24 cellular contexts compared by ENCODE assay signal in genomic region chr18:58596265-58596681, GRCh38. TPM values are rescaled to one million over a fixed set of nuclear protein-coding genes. Genes with fewer than 3 reads are reported as not detected.
DNase-seq lines count a peak whose midpoint lies in the region; ATAC-seq and TF ChIP-seq lines count a peak whose summit lies in the region.
"Had no signal": no experiment of that assay in that cellular context is flagged by ENCODE, and none has a peak within 500 bp of the region (broad histone marks: within the 10 kb centered on the region; RNA-seq: fewer than 3 reads in every experiment).

No MANE protein-coding gene starts in this region.

- peaks cover 39% of the 10 kb centered on the region in 2 donors for H3K4me1 ChIP-seq in gastrocnemius medialis
- no peaks in the 10 kb centered on the region for H3K4me1 ChIP-seq in endodermal cell (ENCODE audit: control insufficient read depth, insufficient read depth, low read length)
- H3K4me1 ChIP-seq: ascending aorta, upper lobe of left lung had no signal

- ATAC-seq in memory B cell (ENCODE audit: low read depth) (no peak), gastrocnemius medialis (peak in 1 of 2 donors; percentile 19), GM21381 (IDR thresholded peaks at IDR 0.05; ENCODE audit: unreplicated experiment) (no peak)
- ATAC-seq: left lobe of liver; natural killer cell treated with Interleukin-12 subunit alpha and Interleukin-12 subunit beta and Interleukin-15 and Interleukin-18, amount 100 ng/mL, for 72 hours had no signal

- intact Hi-C loops in gastrocnemius medialis (cut with DNase I; ENCODE audit: low total_unique reads), result no loop called here

- H3K9me3 ChIP-seq in gastrocnemius medialis (peaks cover 0 to 6% (median 0%) of the 10 kb centered on the region in 3 donors), endodermal cell (ENCODE audit: control insufficient read depth, low read length) (peaks cover 9% of the 10 kb centered on the region)

- H3K36me3 Mint-ChIP-seq in memory B cell, result no peaks in the 10 kb centered on the region
- no peaks in the 10 kb centered on the region for H3K36me3 Mint-ChIP-seq in endodermal cell (ENCODE audit: low read depth)
- H3K36me3 Mint-ChIP-seq: natural killer cell treated with Interleukin-12 subunit alpha and Interleukin-12 subunit beta and Interleukin-15 and Interleukin-18, amount 100 ng/mL, for 72 hours had no signal

- in situ Hi-C loops in gastrocnemius medialis (cut with MboI; ENCODE audit: low sequenced_read_pairs in 4 of 4), result no loop called here

- H3K27ac Mint-ChIP-seq in memory B cell, result peak overlapping the region; percentile 55
- no peak overlapping the region for H3K27ac Mint-ChIP-seq in endodermal cell
- H3K27ac Mint-ChIP-seq: activated B cell treated with CpG ODN at 0.5 μM for 24 hours; activated naive CD8-positive, alpha-beta T cell; activated T-helper 2 cell treated with anti-CD3 and anti-CD28 coated beads, Interferon-gamma antibody, Interleukin-2, Interleukin-4, amounts not matched to agents 10 μg/mL and 5 μg/mL and 100 μg/mL, durations not matched to agents 14 hours and 24 hours and 36 hours; natural killer cell treated with Interleukin-12 subunit alpha and Interleukin-12 subunit beta and Interleukin-15 and Interleukin-18, amount 100 ng/mL, for 72 hours had no signal

- no peaks in the 10 kb centered on the region for H3K27me3 Mint-ChIP-seq in memory B cell
- H3K27me3 Mint-ChIP-seq in endodermal cell (ENCODE audit: insufficient read depth), result peaks cover 6% of the 10 kb centered on the region
- H3K27me3 Mint-ChIP-seq: activated B cell treated with CpG ODN at 0.5 μM for 24 hours; activated naive CD8-positive, alpha-beta T cell; natural killer cell treated with Interleukin-12 subunit alpha and Interleukin-12 subunit beta and Interleukin-15 and Interleukin-18, amount 100 ng/mL, for 72 hours had no signal

- H3K27me3 ChIP-seq in gastrocnemius medialis (no peaks in the 10 kb centered on the region), endodermal cell (ENCODE audit: control insufficient read depth, insufficient read depth, low read length, poor library complexity, severe bottlenecking) (no peaks in the 10 kb centered on the region)
- H3K27me3 ChIP-seq: ascending aorta, upper lobe of left lung had no signal

- H3K27ac ChIP-seq in gastrocnemius medialis (peak overlapping the region; percentile 45 to 80 (median 50)), endodermal cell (ENCODE audit: low read depth, low read length) (no peak overlapping the region)
- H3K27ac ChIP-seq: 22Rv1, ascending aorta, upper lobe of left lung had no signal

- H3K9ac ChIP-seq in endodermal cell (ENCODE audit: extremely low read depth, low read length, poor library complexity, severe bottlenecking), result no peak overlapping the region

- no peak overlapping the region for H3K4me3 ChIP-seq in gastrocnemius medialis
- no peak overlapping the region for H3K4me3 ChIP-seq in endodermal cell (ENCODE audit: low read length)
- H3K4me3 ChIP-seq: ascending aorta, upper lobe of left lung had no signal

- H3K36me3 ChIP-seq in gastrocnemius medialis (peaks cover 0 to 6% of the 10 kb centered on the region in 2 donors), endodermal cell (ENCODE audit: control insufficient read depth, insufficient read depth, low read length) (no peaks in the 10 kb centered on the region)
- H3K36me3 ChIP-seq: ascending aorta, upper lobe of left lung had no signal

- H3K4me1 Mint-ChIP-seq in memory B cell, result peaks cover 14% of the 10 kb centered on the region
- H3K4me1 Mint-ChIP-seq in endodermal cell, result peaks cover 14% of the 10 kb centered on the region

- peaks cover 1% of the 10 kb centered on the region for H3K9me3 Mint-ChIP-seq in memory B cell
- peaks cover 12% of the 10 kb centered on the region for H3K9me3 Mint-ChIP-seq in endodermal cell
- H3K9me3 Mint-ChIP-seq: activated B cell treated with CpG ODN at 0.5 μM for 24 hours had no signal

- no peak for TF ChIP-seq POLR2A in gastrocnemius medialis (IDR thresholded peaks at IDR 0.05)

- H3K4me3 Mint-ChIP-seq in memory B cell (no peak overlapping the region), endodermal cell (no peak overlapping the region)
- H3K4me3 Mint-ChIP-seq: activated B cell treated with CpG ODN at 0.5 μM for 24 hours; activated naive CD8-positive, alpha-beta T cell; natural killer cell treated with Interleukin-12 subunit alpha and Interleukin-12 subunit beta and Interleukin-15 and Interleukin-18, amount 100 ng/mL, for 72 hours had no signal

- DNase-seq in NCI-H524 (lab: John Stamatoyannopoulos, UW) (peak; percentile 26 to 76), NCI-H524 treated with DMSO at 0.1 percent for 48 hours (lab: John Stamatoyannopoulos, UW) (no peak), cerebellum (ENCODE audit: low spot score) (peak; percentile 6), memory B cell (ENCODE audit: low spot score in 2 of 2) (no peak), gastrocnemius medialis (no peak), endodermal cell (no peak), AML-193 (lab: John Stamatoyannopoulos, UW) (no peak)
- DNase-seq: activated B cell treated with CpG ODN at 0.5 μM for 24 hours; activated CD4-positive, alpha-beta T cell treated with anti-CD3 and anti-CD28 coated beads, Interleukin-2, amount 50 U/mL, for 4 hours; activated CD8-positive, alpha-beta memory T cell treated with anti-CD3 and anti-CD28 coated beads, Interleukin-2, amount 50 U/mL, for 4 hours; cerebellar nuclear complex; GDM1; Kasumi-1; NCI-H1694; NCI-H526 treated with DMSO at 0.1 percent for 48 hours; T-helper 9 cell; upper lobe of left lung had no signal

- 83 to 94% methylated on average over 5 of the region's 5 CpGs for WGBS in endodermal cell (ENCODE audit: insufficient coverage in 1 of 2, insufficient read length in 1 of 2), 2 experiments

- peak in 1 of 5 experiments; percentile 19 for TF ChIP-seq CTCF in gastrocnemius medialis (IDR thresholded peaks at IDR 0.05 in 4 of 5, conservative IDR thresholded peaks at IDR 0.05 in 1 of 5)
- TF ChIP-seq CTCF in endodermal cell (conservative IDR thresholded peaks at IDR 0.05), result no peak

RNA-seq across cellular contexts. Expression of gene ALPK2, which starts 32.6 kb away (rescaled TPM):
- total RNA-seq in cerebellum (0.45 TPM), gastrocnemius medialis (10 to 100 TPM; 46.6 to 81.5 (median 58.4) TPM), endodermal cell (1 to 10 TPM; 1.6 to 4.2 TPM)
- 7.4 TPM for polyA plus RNA-seq in endodermal cell (2013, experiment 1 of 2)
- polyA plus RNA-seq in endodermal cell (2013, experiment 2 of 2), result 7.8 TPM
- total RNA-seq: ascending aorta had no signal

Comparison
In these comparisons a context has a peak if more than half of its experiments do, and no peak if none do; other contexts are left out.
1. DNase-seq: peak in NCI-H524 (2 of 2) and cerebellum (single experiment); none in NCI-H524 treated with DMSO at 0.1 percent for 48 hours (single experiment), memory B cell (0 of 2), gastrocnemius medialis (0 of 2), endodermal cell (single experiment) and AML-193 (0 of 2).
2. RNA of gene ALPK2, which starts 32.6 kb away (total RNA-seq): 46.6 to 81.5 TPM in gastrocnemius medialis; 1.6 to 4.2 TPM in endodermal cell and 0.45 TPM in cerebellum (single experiment); every median in the first group is over 4 times any median in the second.